ENCODE assay signal across 24 cellular contexts in genomic region chr18:47480166-47480565, GRCh38.
"Had no signal": no experiment of that assay in that cellular context is flagged by ENCODE, and none has a peak within 500 bp of the region (broad histone marks: within the 10 kb centered on the region; RNA-seq: fewer than 3 reads in every experiment).

No MANE protein-coding gene starts in this region.

- DNase-seq: colonic mucosa; cortex of kidney; dermis blood vessel endothelial cell; dorsolateral prefrontal cortex; effector CD4-positive, alpha-beta T cell; effector CD8-positive, alpha-beta T cell; effector memory CD4-positive, alpha-beta T cell; effector memory CD8-positive, alpha-beta T cell; endodermal cell; erythroblast; esophagus squamous epithelium; foreskin fibroblast; foreskin keratinocyte; foreskin melanocyte; gastrocnemius medialis; glutamatergic neuron; head of caudate nucleus; heart left ventricle; heart right ventricle had no signal

- H3K9me3 Mint-ChIP-seq: dendritic cell treated with granulocyte-macrophage colony-stimulating factor and Interleukin-4, amounts not matched to agents 40 ng/mL and 50 ng/mL, for 4 days; endodermal cell had no signal

- H3K27ac ChIP-seq: colonic mucosa, dorsolateral prefrontal cortex, epithelial cell of prostate, esophagus muscularis mucosa, esophagus squamous epithelium, foreskin keratinocyte, gastrocnemius medialis, gastroesophageal sphincter, heart left ventricle, heart right ventricle had no signal

- H3K4me3 Mint-ChIP-seq: dendritic cell treated with granulocyte-macrophage colony-stimulating factor and Interleukin-4, amounts not matched to agents 40 ng/mL and 50 ng/mL, for 4 days; effector memory CD8-positive, alpha-beta T cell; endodermal cell had no signal

- H3K4me1 Mint-ChIP-seq: endodermal cell had no signal

- H3K4me3 ChIP-seq: colonic mucosa, dorsolateral prefrontal cortex, esophagus muscularis mucosa, esophagus squamous epithelium, gastrocnemius medialis, gastroesophageal sphincter, heart left ventricle, heart right ventricle had no signal

- H3K27ac Mint-ChIP-seq: dendritic cell treated with granulocyte-macrophage colony-stimulating factor and Interleukin-4, amounts not matched to agents 40 ng/mL and 50 ng/mL, for 4 days; effector memory CD8-positive, alpha-beta T cell; endodermal cell had no signal

- ATAC-seq: effector memory CD8-positive, alpha-beta T cell; esophagus mucosa; foreskin keratinocyte; gastrocnemius medialis; gastroesophageal sphincter; heart left ventricle; heart right ventricle had no signal
